8 cellular contexts compared by ENCODE assay signal in the genomic region with DNA sequence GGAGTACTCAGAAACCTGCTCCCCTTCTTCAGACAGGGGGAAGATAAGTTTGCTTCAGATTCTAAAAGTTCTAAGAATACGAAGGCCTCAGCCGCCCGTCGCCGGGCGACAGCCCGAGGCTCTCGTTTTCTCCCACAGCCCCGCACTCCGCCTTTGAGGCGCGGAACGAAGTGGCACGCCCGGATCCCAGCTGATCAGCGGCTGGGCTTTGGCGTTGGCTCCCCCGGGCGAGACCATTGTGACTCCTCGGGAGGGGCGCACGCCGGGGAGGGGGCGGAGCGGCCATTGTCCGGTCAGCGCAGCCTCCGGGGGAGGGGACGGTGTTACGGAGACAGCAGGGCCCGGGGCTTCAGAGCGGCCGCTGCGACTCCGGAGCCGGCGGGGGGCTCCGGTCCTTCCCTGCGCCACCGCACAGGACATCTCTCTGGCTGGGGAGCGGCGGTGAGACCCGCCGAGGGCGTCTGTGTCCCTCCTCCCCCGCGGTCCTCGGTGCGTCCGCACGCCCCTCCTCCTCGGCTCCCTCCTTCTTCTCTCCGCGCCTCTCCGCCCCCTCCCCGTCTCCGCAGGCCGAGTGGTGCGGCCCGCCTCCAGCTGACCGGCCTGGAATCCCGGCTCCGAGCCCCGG. TPM values are rescaled to one million over a fixed set of nuclear protein-coding genes. Genes with fewer than 3 reads are reported as not detected.
DNase-seq lines count a peak whose midpoint lies in the region; ATAC-seq and TF ChIP-seq lines count a peak whose summit lies in the region.

A gene with protein sequence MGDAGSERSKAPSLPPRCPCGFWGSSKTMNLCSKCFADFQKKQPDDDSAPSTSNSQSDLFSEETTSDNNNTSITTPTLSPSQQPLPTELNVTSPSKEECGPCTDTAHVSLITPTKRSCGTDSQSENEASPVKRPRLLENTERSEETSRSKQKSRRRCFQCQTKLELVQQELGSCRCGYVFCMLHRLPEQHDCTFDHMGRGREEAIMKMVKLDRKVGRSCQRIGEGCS (plus strand): TSS at position 551 of the 625 bp plus-strand sequence. CDS start 219 bp downstream, outside the sequence.

- ATAC-seq in HG02571 (IDR thresholded peaks at IDR 0.05; ENCODE audit: unreplicated experiment): peak; percentile 74
- ATAC-seq in gastroesophageal sphincter: peak; percentile 96

- no peak for TF ChIP-seq EP300 in gastroesophageal sphincter (IDR thresholded peaks at IDR 0.05)

- H3K36me3 Mint-ChIP-seq in activated naive CD4-positive, alpha-beta T cell treated with anti-CD3 and anti-CD28 coated beads, Interleukin-2, amount 10 ng/mL, durations not matched to agents 7 days and 5 days: peaks cover 4% of the 10 kb centered on the region

- TF ChIP-seq POLR2A in NB4 (IDR thresholded peaks at IDR 0.05; ENCODE audit: extremely low read depth, insufficient read length): no peak
- TF ChIP-seq POLR2A in gastroesophageal sphincter (IDR thresholded peaks at IDR 0.05): peak in 1 of 2 donors; percentile 35

- CTCF ChIA-PET in activated naive CD4-positive, alpha-beta T cell treated with anti-CD3 and anti-CD28 coated beads, Interleukin-2, amount 10 ng/mL, durations not matched to agents 7 days and 5 days (lab: Charles Lee): no interaction called here

- H3K4me1 ChIP-seq in gastroesophageal sphincter (peaks cover 0 to 51% (median 24%) of the 10 kb centered on the region in 3 donors), neutrophil (ENCODE audit: control insufficient read depth in 1 of 2, insufficient read depth in 1 of 2, low read depth in 1 of 2, low read length in 1 of 2) (peaks cover 41 to 49% of the 10 kb centered on the region in 2 experiments)

- H3K4me3 Mint-ChIP-seq in activated naive CD4-positive, alpha-beta T cell treated with anti-CD3 and anti-CD28 coated beads, Interleukin-2, amount 10 ng/mL, durations not matched to agents 7 days and 5 days: peak within 1 kb of the TSS; percentile 99

- H3K9me3 ChIP-seq in SK-N-MC (ENCODE audit: low read depth, low read length) (no peaks in the 10 kb centered on the region), gastroesophageal sphincter (no peaks in the 10 kb centered on the region), neutrophil (no peaks in the 10 kb centered on the region)

- no peaks in the 10 kb centered on the region; the same call in 1 of the 2 replicates for H3K36me3 ChIP-seq in SK-N-MC (ENCODE audit: insufficient read depth, low read length)
- H3K36me3 ChIP-seq in gastroesophageal sphincter: no peaks in the 10 kb centered on the region
- no peaks in the 10 kb centered on the region for H3K36me3 ChIP-seq in neutrophil

- WGBS in gastroesophageal sphincter (ENCODE audit: low coverage in 1 of 2), 2 donors: 0% methylated on average over 8 of the region's 64 CpGs; no CpG with 5 or more reads in 1 of the 2 donors

- peaks cover 50% of the 10 kb centered on the region for H3K4me1 Mint-ChIP-seq in activated naive CD4-positive, alpha-beta T cell treated with anti-CD3 and anti-CD28 coated beads, Interleukin-2, amount 10 ng/mL, durations not matched to agents 7 days and 5 days

- H3K27ac Mint-ChIP-seq in activated naive CD4-positive, alpha-beta T cell treated with anti-CD3 and anti-CD28 coated beads, Interleukin-2, amount 10 ng/mL, durations not matched to agents 7 days and 5 days: peak within 1 kb of the TSS; percentile 98

- peak within 1 kb of the TSS; percentile 85 for H3K4me3 ChIP-seq in NB4 (ENCODE audit: low read depth, low read length)
- peak within 1 kb of the TSS; percentile 83 for H3K4me3 ChIP-seq in SK-N-MC
- H3K4me3 ChIP-seq in gastroesophageal sphincter: peak within 1 kb of the TSS; percentile 97 to 99
- H3K4me3 ChIP-seq in neutrophil (ENCODE audit: low read depth in 1 of 2, low read length in 1 of 2): peak within 1 kb of the TSS; percentile 63 to 90

- H3K9ac ChIP-seq in SK-N-MC (ENCODE audit: insufficient read length): peak within 1 kb of the TSS; percentile 89

- H3K27me3 Mint-ChIP-seq in activated naive CD4-positive, alpha-beta T cell treated with anti-CD3 and anti-CD28 coated beads, Interleukin-2, amount 10 ng/mL, durations not matched to agents 7 days and 5 days: peaks cover 3% of the 10 kb centered on the region

- H3K9me3 Mint-ChIP-seq in activated naive CD4-positive, alpha-beta T cell treated with anti-CD3 and anti-CD28 coated beads, Interleukin-2, amount 10 ng/mL, durations not matched to agents 7 days and 5 days: no peaks in the 10 kb centered on the region

- no peak for TF ChIP-seq CTCF in NB4 (IDR thresholded peaks at IDR 0.05; ENCODE audit: low read depth, low read length)
- TF ChIP-seq CTCF in gastroesophageal sphincter (IDR thresholded peaks at IDR 0.05): peak in 1 of 4 experiments; percentile 12
- TF ChIP-seq CTCF in neutrophil (IDR thresholded peaks at IDR 0.05): peak; percentile 32
- TF ChIP-seq CTCF in subcutaneous adipose tissue (IDR thresholded peaks at IDR 0.05; ENCODE audit: low read depth): no peak

- H3K27me3 ChIP-seq in gastroesophageal sphincter (no peaks in the 10 kb centered on the region), neutrophil (no peaks in the 10 kb centered on the region)

- H3K27ac ChIP-seq in SK-N-MC (peak within 1 kb of the TSS; percentile 94), gastroesophageal sphincter (peak within 1 kb of the TSS; percentile 77 to 99 (median 98)), neutrophil (peak within 1 kb of the TSS; percentile 98)

- peak; percentile 95 for DNase-seq in GM04504 (ENCODE audit: low read depth)
- DNase-seq in NB4 (ENCODE audit: low read depth): peak; percentile 97
- no peak for DNase-seq in SK-N-MC (ENCODE audit: low read depth, low spot score)
- peak; percentile 95 for DNase-seq in activated naive CD4-positive, alpha-beta T cell treated with anti-CD3 and anti-CD28 coated beads, Interleukin-2, amount 10 ng/mL, durations not matched to agents 7 days and 5 days

RNA-seq across cellular contexts. Expression of the gene that starts here (rescaled TPM):
- 10 to 100 TPM; 46.3 to 73.6 (median 49.3) TPM for total RNA-seq in gastroesophageal sphincter
- total RNA-seq in subcutaneous adipose tissue: 10 to 100 TPM; 43.5 to 73.1 (median 49.0) TPM
